In genomic region chr3:42855219-42855546, GRCh38 we compare ENCODE assay signal across 1 cellular context.
A peak's percentile ranks its signal among the peaks of the same experiment; 100 is the strongest.
TF ChIP-seq lines count a peak whose summit lies in the region.

No MANE protein-coding gene starts in this region.

TF ChIP-seq in HepG2, 621 proteins besides CTCF, POLR2A, EP300 and RAD21 (continued from another document and continues in another):
- TF ChIP-seq, protein P1, sequence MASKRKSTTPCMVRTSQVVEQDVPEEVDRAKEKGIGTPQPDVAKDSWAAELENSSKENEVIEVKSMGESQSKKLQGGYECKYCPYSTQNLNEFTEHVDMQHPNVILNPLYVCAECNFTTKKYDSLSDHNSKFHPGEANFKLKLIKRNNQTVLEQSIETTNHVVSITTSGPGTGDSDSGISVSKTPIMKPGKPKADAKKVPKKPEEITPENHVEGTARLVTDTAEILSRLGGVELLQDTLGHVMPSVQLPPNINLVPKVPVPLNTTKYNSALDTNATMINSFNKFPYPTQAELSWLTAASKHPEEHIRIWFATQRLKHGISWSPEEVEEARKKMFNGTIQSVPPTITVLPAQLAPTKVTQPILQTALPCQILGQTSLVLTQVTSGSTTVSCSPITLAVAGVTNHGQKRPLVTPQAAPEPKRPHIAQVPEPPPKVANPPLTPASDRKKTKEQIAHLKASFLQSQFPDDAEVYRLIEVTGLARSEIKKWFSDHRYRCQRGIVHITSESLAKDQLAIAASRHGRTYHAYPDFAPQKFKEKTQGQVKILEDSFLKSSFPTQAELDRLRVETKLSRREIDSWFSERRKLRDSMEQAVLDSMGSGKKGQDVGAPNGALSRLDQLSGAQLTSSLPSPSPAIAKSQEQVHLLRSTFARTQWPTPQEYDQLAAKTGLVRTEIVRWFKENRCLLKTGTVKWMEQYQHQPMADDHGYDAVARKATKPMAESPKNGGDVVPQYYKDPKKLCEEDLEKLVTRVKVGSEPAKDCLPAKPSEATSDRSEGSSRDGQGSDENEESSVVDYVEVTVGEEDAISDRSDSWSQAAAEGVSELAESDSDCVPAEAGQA (IDR thresholded peaks at IDR 0.05; ENCODE audit: low read depth), result 0 out of 2 replicates have a peak, but pooled peaks have one; percentile 22
- TF ChIP-seq, protein P1 (CRISPR knock-in tag; IDR thresholded peaks at IDR 0.05; ENCODE audit: borderline replicate concordance), result no peak
- no peak for TF ChIP-seq ZNF296 (CRISPR knock-in tag; conservative IDR thresholded peaks at IDR 0.05)
- TF ChIP-seq MEIS1 (CRISPR knock-in tag; IDR thresholded peaks at IDR 0.05; ENCODE audit: borderline replicate concordance), result peak; percentile 90
- TF ChIP-seq, protein P2, sequence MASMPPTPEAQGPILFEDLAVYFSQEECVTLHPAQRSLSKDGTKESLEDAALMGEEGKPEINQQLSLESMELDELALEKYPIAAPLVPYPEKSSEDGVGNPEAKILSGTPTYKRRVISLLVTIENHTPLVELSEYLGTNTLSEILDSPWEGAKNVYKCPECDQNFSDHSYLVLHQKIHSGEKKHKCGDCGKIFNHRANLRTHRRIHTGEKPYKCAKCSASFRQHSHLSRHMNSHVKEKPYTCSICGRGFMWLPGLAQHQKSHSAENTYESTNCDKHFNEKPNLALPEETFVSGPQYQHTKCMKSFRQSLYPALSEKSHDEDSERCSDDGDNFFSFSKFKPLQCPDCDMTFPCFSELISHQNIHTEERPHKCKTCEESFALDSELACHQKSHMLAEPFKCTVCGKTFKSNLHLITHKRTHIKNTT (CRISPR knock-in tag; IDR thresholded peaks at IDR 0.05), result no peak
- TF ChIP-seq ZSCAN22 (CRISPR knock-in tag; IDR thresholded peaks at IDR 0.05), result no peak
- no peak for TF ChIP-seq NFE2L1 (CRISPR knock-in tag; IDR thresholded peaks at IDR 0.05; ENCODE audit: borderline replicate concordance)
- TF ChIP-seq CHD4 (IDR thresholded peaks at IDR 0.05; ENCODE audit: borderline replicate concordance, low read length), result 0 out of 2 replicates have a peak, but pooled peaks have one; percentile 45
- TF ChIP-seq HOXA3 (CRISPR knock-in tag; IDR thresholded peaks at IDR 0.05), result peak; percentile 56; the same call in 1 of the 2 replicates
- TF ChIP-seq ZNF547 (CRISPR knock-in tag; IDR thresholded peaks at IDR 0.05), result no peak
- TF ChIP-seq ELF3 (CRISPR knock-in tag; IDR thresholded peaks at IDR 0.05), result no peak
- no peak for TF ChIP-seq FUBP1 (CRISPR knock-in tag; IDR thresholded peaks at IDR 0.05; ENCODE audit: borderline replicate concordance)
- TF ChIP-seq SALL1 (CRISPR knock-in tag; IDR thresholded peaks at IDR 0.05), result no peak; the same call in 1 of the 2 replicates
- TF ChIP-seq, protein P3, sequence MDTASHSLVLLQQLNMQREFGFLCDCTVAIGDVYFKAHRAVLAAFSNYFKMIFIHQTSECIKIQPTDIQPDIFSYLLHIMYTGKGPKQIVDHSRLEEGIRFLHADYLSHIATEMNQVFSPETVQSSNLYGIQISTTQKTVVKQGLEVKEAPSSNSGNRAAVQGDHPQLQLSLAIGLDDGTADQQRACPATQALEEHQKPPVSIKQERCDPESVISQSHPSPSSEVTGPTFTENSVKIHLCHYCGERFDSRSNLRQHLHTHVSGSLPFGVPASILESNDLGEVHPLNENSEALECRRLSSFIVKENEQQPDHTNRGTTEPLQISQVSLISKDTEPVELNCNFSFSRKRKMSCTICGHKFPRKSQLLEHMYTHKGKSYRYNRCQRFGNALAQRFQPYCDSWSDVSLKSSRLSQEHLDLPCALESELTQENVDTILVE (CRISPR knock-in tag; IDR thresholded peaks at IDR 0.05), result no peak
- no peak for TF ChIP-seq HNRNPL (IDR thresholded peaks at IDR 0.05; ENCODE audit: low read depth, low read length)
- TF ChIP-seq AHR (CRISPR knock-in tag; IDR thresholded peaks at IDR 0.05), result no peak
- TF ChIP-seq YEATS4 (CRISPR knock-in tag; IDR thresholded peaks at IDR 0.05; ENCODE audit: borderline replicate concordance), result no peak
- TF ChIP-seq ZEB1 (IDR thresholded peaks at IDR 0.05; ENCODE audit: insufficient replicate concordance, low read depth), result peak; percentile 93
- TF ChIP-seq, protein P4, sequence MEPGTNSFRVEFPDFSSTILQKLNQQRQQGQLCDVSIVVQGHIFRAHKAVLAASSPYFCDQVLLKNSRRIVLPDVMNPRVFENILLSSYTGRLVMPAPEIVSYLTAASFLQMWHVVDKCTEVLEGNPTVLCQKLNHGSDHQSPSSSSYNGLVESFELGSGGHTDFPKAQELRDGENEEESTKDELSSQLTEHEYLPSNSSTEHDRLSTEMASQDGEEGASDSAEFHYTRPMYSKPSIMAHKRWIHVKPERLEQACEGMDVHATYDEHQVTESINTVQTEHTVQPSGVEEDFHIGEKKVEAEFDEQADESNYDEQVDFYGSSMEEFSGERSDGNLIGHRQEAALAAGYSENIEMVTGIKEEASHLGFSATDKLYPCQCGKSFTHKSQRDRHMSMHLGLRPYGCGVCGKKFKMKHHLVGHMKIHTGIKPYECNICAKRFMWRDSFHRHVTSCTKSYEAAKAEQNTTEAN (CRISPR knock-in tag; conservative IDR thresholded peaks at IDR 0.05), result 0 out of 2 replicates have a peak, but pooled peaks have one; percentile 47
- TF ChIP-seq, protein P5, sequence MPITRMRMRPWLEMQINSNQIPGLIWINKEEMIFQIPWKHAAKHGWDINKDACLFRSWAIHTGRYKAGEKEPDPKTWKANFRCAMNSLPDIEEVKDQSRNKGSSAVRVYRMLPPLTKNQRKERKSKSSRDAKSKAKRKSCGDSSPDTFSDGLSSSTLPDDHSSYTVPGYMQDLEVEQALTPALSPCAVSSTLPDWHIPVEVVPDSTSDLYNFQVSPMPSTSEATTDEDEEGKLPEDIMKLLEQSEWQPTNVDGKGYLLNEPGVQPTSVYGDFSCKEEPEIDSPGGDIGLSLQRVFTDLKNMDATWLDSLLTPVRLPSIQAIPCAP (CRISPR knock-in tag; IDR thresholded peaks at IDR 0.05; ENCODE audit: low read depth), result 0 out of 2 replicates have a peak, but pooled peaks have one; percentile 12
- TF ChIP-seq NR0B2 (CRISPR knock-in tag; IDR thresholded peaks at IDR 0.05), result no peak
- TF ChIP-seq FOXJ3 (CRISPR knock-in tag; IDR thresholded peaks at IDR 0.05; ENCODE audit: borderline replicate concordance), result no peak
- TF ChIP-seq ZNF430 (CRISPR knock-in tag; IDR thresholded peaks at IDR 0.05), result 0 out of 2 replicates have a peak, but pooled peaks have one; percentile 11
- no peak for TF ChIP-seq TBX2 (CRISPR knock-in tag; IDR thresholded peaks at IDR 0.05; ENCODE audit: borderline replicate concordance)
- no peak; the same call in 1 of the 2 replicates for TF ChIP-seq RBAK (CRISPR knock-in tag; IDR thresholded peaks at IDR 0.05)
- no peak for TF ChIP-seq FOXM1 (CRISPR knock-in tag; IDR thresholded peaks at IDR 0.05)
- TF ChIP-seq, protein P6, sequence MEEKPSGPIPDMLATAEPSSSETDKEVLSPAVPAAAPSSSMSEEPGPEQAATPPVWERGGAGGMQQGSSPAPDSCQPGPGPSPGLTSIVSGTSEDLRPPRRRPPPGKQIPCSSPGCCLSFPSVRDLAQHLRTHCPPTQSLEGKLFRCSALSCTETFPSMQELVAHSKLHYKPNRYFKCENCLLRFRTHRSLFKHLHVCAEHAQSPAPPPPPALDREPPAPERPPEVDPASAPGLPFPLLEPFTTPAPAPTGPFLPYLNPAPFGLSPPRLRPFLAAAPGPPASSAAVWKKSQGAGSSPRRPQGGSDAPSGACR (CRISPR knock-in tag; IDR thresholded peaks at IDR 0.05), result no peak
- TF ChIP-seq GLI4 (CRISPR knock-in tag; IDR thresholded peaks at IDR 0.05; ENCODE audit: borderline replicate concordance), result no peak
- no peak for TF ChIP-seq ZNF660 (CRISPR knock-in tag; IDR thresholded peaks at IDR 0.05; ENCODE audit: borderline replicate concordance, low read depth)
- peak; percentile 51; the same call in 1 of the 2 replicates for TF ChIP-seq ZSCAN30 (CRISPR knock-in tag; IDR thresholded peaks at IDR 0.05)
- TF ChIP-seq MAFF (IDR thresholded peaks at IDR 0.05; ENCODE audit: low read depth, low read length), result no peak
- TF ChIP-seq ZNF619 (CRISPR knock-in tag; IDR thresholded peaks at IDR 0.05), result peak; percentile 45; the same call in 1 of the 2 replicates
- no peak for TF ChIP-seq ZFY (CRISPR knock-in tag; IDR thresholded peaks at IDR 0.05)
- TF ChIP-seq BRF2 (CRISPR knock-in tag; IDR thresholded peaks at IDR 0.05), result 0 out of 2 replicates have a peak, but pooled peaks have one; percentile 64
- no peak for TF ChIP-seq ZNF589 (CRISPR knock-in tag; conservative IDR thresholded peaks at IDR 0.05)
- TF ChIP-seq HINFP (CRISPR knock-in tag; IDR thresholded peaks at IDR 0.05; ENCODE audit: low read depth), result 0 out of 2 replicates have a peak, but pooled peaks have one; percentile 29
- TF ChIP-seq, protein P7, sequence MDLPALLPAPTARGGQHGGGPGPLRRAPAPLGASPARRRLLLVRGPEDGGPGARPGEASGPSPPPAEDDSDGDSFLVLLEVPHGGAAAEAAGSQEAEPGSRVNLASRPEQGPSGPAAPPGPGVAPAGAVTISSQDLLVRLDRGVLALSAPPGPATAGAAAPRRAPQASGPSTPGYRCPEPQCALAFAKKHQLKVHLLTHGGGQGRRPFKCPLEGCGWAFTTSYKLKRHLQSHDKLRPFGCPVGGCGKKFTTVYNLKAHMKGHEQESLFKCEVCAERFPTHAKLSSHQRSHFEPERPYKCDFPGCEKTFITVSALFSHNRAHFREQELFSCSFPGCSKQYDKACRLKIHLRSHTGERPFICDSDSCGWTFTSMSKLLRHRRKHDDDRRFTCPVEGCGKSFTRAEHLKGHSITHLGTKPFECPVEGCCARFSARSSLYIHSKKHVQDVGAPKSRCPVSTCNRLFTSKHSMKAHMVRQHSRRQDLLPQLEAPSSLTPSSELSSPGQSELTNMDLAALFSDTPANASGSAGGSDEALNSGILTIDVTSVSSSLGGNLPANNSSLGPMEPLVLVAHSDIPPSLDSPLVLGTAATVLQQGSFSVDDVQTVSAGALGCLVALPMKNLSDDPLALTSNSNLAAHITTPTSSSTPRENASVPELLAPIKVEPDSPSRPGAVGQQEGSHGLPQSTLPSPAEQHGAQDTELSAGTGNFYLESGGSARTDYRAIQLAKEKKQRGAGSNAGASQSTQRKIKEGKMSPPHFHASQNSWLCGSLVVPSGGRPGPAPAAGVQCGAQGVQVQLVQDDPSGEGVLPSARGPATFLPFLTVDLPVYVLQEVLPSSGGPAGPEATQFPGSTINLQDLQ (CRISPR knock-in tag; IDR thresholded peaks at IDR 0.05), result 0 out of 2 replicates have a peak, but pooled peaks have one; percentile 6
- TF ChIP-seq PAWR (CRISPR knock-in tag; IDR thresholded peaks at IDR 0.05; ENCODE audit: borderline replicate concordance), result no peak
- TF ChIP-seq MEIS2 (CRISPR knock-in tag; IDR thresholded peaks at IDR 0.05), result peak; percentile 64
- no peak for TF ChIP-seq SUZ12 (IDR thresholded peaks at IDR 0.05; ENCODE audit: low read depth, low read length)
- TF ChIP-seq, protein P8, sequence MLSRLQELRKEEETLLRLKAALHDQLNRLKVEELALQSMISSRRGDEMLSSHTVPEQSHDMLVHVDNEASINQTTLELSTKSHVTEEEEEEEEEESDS (CRISPR knock-in tag; IDR thresholded peaks at IDR 0.05; ENCODE audit: borderline replicate concordance), result peak; percentile 55; the same call in 1 of the 2 replicates
